10 cellular contexts compared by ENCODE assay signal in the genomic region with DNA sequence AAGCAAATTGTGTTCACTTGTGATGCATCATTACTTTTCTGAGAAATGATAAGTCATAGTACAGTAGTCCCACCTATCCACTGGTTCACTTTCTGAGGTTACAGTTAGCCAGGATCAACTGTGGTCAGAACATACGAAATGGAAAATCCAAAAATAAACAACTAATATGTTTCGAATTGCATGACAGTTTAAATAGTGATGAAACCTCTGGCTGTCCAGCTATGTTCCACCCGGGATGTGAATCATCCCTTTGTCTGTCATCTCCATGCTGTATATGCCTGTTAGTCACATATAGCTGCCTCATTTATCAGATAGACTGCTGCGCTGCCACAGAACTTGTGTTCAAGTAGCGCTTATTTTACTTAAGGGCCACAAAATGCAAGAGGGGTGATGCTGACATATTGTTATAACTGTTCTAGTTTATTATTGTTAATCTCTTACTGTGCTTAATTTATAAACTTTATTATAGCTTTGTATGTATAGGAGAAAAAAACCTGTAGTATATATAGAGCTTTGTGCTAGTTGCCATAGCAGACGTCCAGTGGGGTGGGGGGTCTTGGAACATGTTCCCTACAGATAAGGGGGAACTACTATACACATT. TPM values are rescaled to one million over a fixed set of nuclear protein-coding genes. Genes with fewer than 3 reads are reported as not detected.
DNase-seq lines count a peak whose midpoint lies in the region; ATAC-seq, FAIRE-seq and TF ChIP-seq lines count a peak whose summit lies in the region.
"Had no signal": no experiment of that assay in that cellular context is flagged by ENCODE, and none has a peak within 500 bp of the region (broad histone marks: within the 10 kb centered on the region; RNA-seq: fewer than 3 reads in every experiment).

No MANE protein-coding gene starts in this region.

- H3K4me1 Mint-ChIP-seq in astrocyte (ENCODE audit: low read depth, unreplicated experiment) = peaks cover 61% of the 10 kb centered on the region

- H3K4me3 Mint-ChIP-seq in astrocyte (ENCODE audit: unreplicated experiment) = no peak overlapping the region
- H3K4me3 Mint-ChIP-seq: activated naive CD8-positive, alpha-beta T cell had no signal

- DNase-seq in AG04450 (ENCODE audit: low read depth, low spot score) (peak; percentile 77), HEK293T (ENCODE audit: extremely low spot score) (no peak), astrocyte (ENCODE audit: low read depth) (peak; percentile 98), RPMI8226 (no peak), DMS114 treated with DMSO at 0.1 percent for 48 hours (lab: John Stamatoyannopoulos, UW; ENCODE audit: unreplicated experiment) (no peak)
- DNase-seq: left colon had no signal

- H3K4me3 ChIP-seq in AG04450 (ENCODE audit: low read depth, low read length) (no peak overlapping the region), astrocyte (ENCODE audit: insufficient read depth, low read depth, low read length) (no peak overlapping the region), liver (ENCODE audit: low read depth in 1 of 3, low read length in 3 of 3) (no peak overlapping the region)

- H3K4me2 ChIP-seq in astrocyte (ENCODE audit: low read length) = peak overlapping the region; percentile 71

- peak; percentile 91 for FAIRE-seq in astrocyte (lab: Jason Lieb, UNC)

- H3K27me3 ChIP-seq in AG04450 (ENCODE audit: control insufficient read depth, insufficient read depth, low read length) (no peaks in the 10 kb centered on the region), astrocyte (ENCODE audit: insufficient read depth, low read length) (no peaks in the 10 kb centered on the region), liver (ENCODE audit: control insufficient read depth in 4 of 4, insufficient read depth in 4 of 4, low read length in 3 of 4) (no peaks in the 10 kb centered on the region)

- H3K9me3 ChIP-seq in AG04450 (ENCODE audit: control insufficient read depth, insufficient read depth, low read length) = no peaks in the 10 kb centered on the region
- no peaks in the 10 kb centered on the region for H3K9me3 ChIP-seq in astrocyte (ENCODE audit: insufficient read depth, low read depth, low read length)
- H3K9me3 ChIP-seq in liver (ENCODE audit: control insufficient read depth in 4 of 4, low read length in 3 of 4) = no peaks in the 10 kb centered on the region

- CTCF ChIA-PET in AG04450 (lab: Charles Lee) = interaction anchor here (0.6 kb wide), 1 partner anchor 10 kb away, joined by 4 read pairs; no protein-coding TSS in a partner anchor
- CTCF ChIA-PET in HEK293T (lab: Yijun Ruan, JAX) = interaction anchor here (1.5 kb wide), 1 partner anchor 28 kb away, joined by 3 read pairs; no protein-coding TSS in a partner anchor

- H3K4me1 ChIP-seq in astrocyte (ENCODE audit: insufficient read depth, low read length) (peaks cover 34% of the 10 kb centered on the region), liver (ENCODE audit: control insufficient read depth in 4 of 4, insufficient read depth in 4 of 4, low read length in 3 of 4) (peaks cover 4 to 33% (median 21%) of the 10 kb centered on the region in 4 donors)

- no peak for TF ChIP-seq CTCF in AG04450 (IDR thresholded peaks at IDR 0.05; ENCODE audit: low read depth, low read length)
- TF ChIP-seq CTCF in astrocyte (IDR thresholded peaks at IDR 0.05; ENCODE audit: insufficient read depth, low read depth, low read length) = no peak
- no peak for TF ChIP-seq CTCF in liver (IDR thresholded peaks at IDR 0.05; ENCODE audit: low read depth, low read length, missing input control)

- H3K9ac ChIP-seq in astrocyte (ENCODE audit: low read length) (peak overlapping the region; percentile 67), liver (ENCODE audit: low read depth in 1 of 2, low read length in 2 of 2) (no peak overlapping the region)

- no peak overlapping the region for H2AFZ ChIP-seq in astrocyte (ENCODE audit: low read depth, low read length)

- H3K79me2 ChIP-seq in astrocyte (ENCODE audit: insufficient read depth, low read length) = peaks cover 81% of the 10 kb centered on the region

- peaks cover 14% of the 10 kb centered on the region for H4K20me1 ChIP-seq in astrocyte (ENCODE audit: insufficient read depth, low read length)

- POLR2A ChIA-PET in AG04450 (lab: Yijun Ruan, JAX) (interaction anchor here (0.6 to 0.8 kb wide), 2 partner anchors 30 to 301 kb away, joined by 3 to 13 read pairs; no protein-coding TSS in a partner anchor), HEK293T (lab: Yijun Ruan, JAX) (no interaction called here)

- no peaks in the 10 kb centered on the region for H3K36me3 Mint-ChIP-seq in astrocyte (ENCODE audit: low read depth, unreplicated experiment)
- H3K36me3 Mint-ChIP-seq: activated naive CD8-positive, alpha-beta T cell had no signal

- WGBS in liver = 63% methylated on average over 6 of the region's 6 CpGs

- H3K9me3 Mint-ChIP-seq in astrocyte (ENCODE audit: unreplicated experiment) = no peaks in the 10 kb centered on the region

- TF ChIP-seq RAD21 in liver (IDR thresholded peaks at IDR 0.05) = no peak

- H3K27me3 Mint-ChIP-seq in astrocyte (ENCODE audit: low read depth, unreplicated experiment) = no peaks in the 10 kb centered on the region

- peak overlapping the region; percentile 83 for H3K27ac Mint-ChIP-seq in astrocyte (ENCODE audit: unreplicated experiment)
- H3K27ac Mint-ChIP-seq: activated naive CD8-positive, alpha-beta T cell had no signal

- H3K27ac ChIP-seq in AG04450 (ENCODE audit: low read depth, low read length) (peak overlapping the region; percentile 47), astrocyte (ENCODE audit: low read depth, low read length) (peak overlapping the region; percentile 83), liver (ENCODE audit: low read depth in 1 of 2, low read length in 2 of 2) (peak overlapping the region; percentile 6 to 33)

- H3K36me3 ChIP-seq in astrocyte (ENCODE audit: insufficient read depth, low read length) (no peaks in the 10 kb centered on the region), liver (ENCODE audit: control insufficient read depth in 4 of 4, insufficient read depth in 3 of 4, low read depth in 1 of 4, low read length in 3 of 4) (no peaks in the 10 kb centered on the region)

- no peak for ATAC-seq in GM19351 (IDR thresholded peaks at IDR 0.05; ENCODE audit: unreplicated experiment)
- ATAC-seq in GM18909 (IDR thresholded peaks at IDR 0.05; ENCODE audit: poor library complexity, unreplicated experiment) = no peak
- ATAC-seq: left colon had no signal

TF ChIP-seq in HEK293T, 16 proteins besides CTCF, POLR2A, EP300 and RAD21:
- TF ChIP-seq, protein P1, sequence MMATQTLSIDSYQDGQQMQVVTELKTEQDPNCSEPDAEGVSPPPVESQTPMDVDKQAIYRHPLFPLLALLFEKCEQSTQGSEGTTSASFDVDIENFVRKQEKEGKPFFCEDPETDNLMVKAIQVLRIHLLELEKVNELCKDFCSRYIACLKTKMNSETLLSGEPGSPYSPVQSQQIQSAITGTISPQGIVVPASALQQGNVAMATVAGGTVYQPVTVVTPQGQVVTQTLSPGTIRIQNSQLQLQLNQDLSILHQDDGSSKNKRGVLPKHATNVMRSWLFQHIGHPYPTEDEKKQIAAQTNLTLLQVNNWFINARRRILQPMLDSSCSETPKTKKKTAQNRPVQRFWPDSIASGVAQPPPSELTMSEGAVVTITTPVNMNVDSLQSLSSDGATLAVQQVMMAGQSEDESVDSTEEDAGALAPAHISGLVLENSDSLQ (IDR thresholded peaks at IDR 0.05) = peak; percentile 57
- no peak for TF ChIP-seq CTBP1 (IDR thresholded peaks at IDR 0.05; ENCODE audit: borderline replicate concordance)

TF ChIP-seq in liver, 16 proteins besides CTCF, POLR2A, EP300 and RAD21 (continues in another document):
- TF ChIP-seq YY1 (IDR thresholded peaks at IDR 0.05) (no peak), EGR1 (IDR thresholded peaks at IDR 0.05; ENCODE audit: low read depth in 2 of 2) (no peak), HNF4A (conservative IDR thresholded peaks at IDR 0.05) (peak in 1 of 2 donors; percentile 43), TAF1 (conservative IDR thresholded peaks at IDR 0.05) (no peak), SP1 (IDR thresholded peaks at IDR 0.05) (peak; percentile 40), HNF4G (IDR thresholded peaks at IDR 0.05) (no peak)
- TF ChIP-seq, protein P2, sequence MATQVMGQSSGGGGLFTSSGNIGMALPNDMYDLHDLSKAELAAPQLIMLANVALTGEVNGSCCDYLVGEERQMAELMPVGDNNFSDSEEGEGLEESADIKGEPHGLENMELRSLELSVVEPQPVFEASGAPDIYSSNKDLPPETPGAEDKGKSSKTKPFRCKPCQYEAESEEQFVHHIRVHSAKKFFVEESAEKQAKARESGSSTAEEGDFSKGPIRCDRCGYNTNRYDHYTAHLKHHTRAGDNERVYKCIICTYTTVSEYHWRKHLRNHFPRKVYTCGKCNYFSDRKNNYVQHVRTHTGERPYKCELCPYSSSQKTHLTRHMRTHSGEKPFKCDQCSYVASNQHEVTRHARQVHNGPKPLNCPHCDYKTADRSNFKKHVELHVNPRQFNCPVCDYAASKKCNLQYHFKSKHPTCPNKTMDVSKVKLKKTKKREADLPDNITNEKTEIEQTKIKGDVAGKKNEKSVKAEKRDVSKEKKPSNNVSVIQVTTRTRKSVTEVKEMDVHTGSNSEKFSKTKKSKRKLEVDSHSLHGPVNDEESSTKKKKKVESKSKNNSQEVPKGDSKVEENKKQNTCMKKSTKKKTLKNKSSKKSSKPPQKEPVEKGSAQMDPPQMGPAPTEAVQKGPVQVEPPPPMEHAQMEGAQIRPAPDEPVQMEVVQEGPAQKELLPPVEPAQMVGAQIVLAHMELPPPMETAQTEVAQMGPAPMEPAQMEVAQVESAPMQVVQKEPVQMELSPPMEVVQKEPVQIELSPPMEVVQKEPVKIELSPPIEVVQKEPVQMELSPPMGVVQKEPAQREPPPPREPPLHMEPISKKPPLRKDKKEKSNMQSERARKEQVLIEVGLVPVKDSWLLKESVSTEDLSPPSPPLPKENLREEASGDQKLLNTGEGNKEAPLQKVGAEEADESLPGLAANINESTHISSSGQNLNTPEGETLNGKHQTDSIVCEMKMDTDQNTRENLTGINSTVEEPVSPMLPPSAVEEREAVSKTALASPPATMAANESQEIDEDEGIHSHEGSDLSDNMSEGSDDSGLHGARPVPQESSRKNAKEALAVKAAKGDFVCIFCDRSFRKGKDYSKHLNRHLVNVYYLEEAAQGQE (IDR thresholded peaks at IDR 0.05) = no peak
- TF ChIP-seq, protein P3, sequence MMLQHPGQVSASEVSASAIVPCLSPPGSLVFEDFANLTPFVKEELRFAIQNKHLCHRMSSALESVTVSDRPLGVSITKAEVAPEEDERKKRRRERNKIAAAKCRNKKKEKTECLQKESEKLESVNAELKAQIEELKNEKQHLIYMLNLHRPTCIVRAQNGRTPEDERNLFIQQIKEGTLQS (IDR thresholded peaks at IDR 0.05) = peak; percentile 78

RNA-seq across cellular contexts. Expression of a gene that starts 29.2 kb away (rescaled TPM):
- polyA plus RNA-seq in AG04450 (2011; rRNA removed) = 20.7 and 26.6 TPM in 2 replicates
- 43.3 and 51.8 TPM in 2 replicates for polyA minus RNA-seq in AG04450 (2011; rRNA and poly(A)+ RNA removed)
- total RNA-seq in astrocyte = 95.0 and 102 TPM in 2 replicates
- total RNA-seq in liver = 100 to 1,000 TPM in 1 of 2 donors, 10 to 100 TPM in 1; 33.3 to 145 TPM
- 10 to 100 TPM; 21.3 to 25.4 TPM for polyA plus RNA-seq in liver

Comparison
In these comparisons a context has a peak if more than half of its experiments do, and no peak if none do; other contexts are left out.
1. DNase-seq: peak in AG04450 (single experiment) and astrocyte (single experiment); none in HEK293T (single experiment), RPMI8226 (single experiment) and DMS114 treated with DMSO at 0.1 percent for 48 hours (single experiment).
2. H3K27ac ChIP-seq: peak in every context shown above with its lines; median percentile 83 in astrocyte; 47 in AG04450; 20 in liver.